19 cellular contexts compared by ENCODE assay signal in genomic region chr6:83838727-83839126, GRCh38.
DNase-seq lines count a peak whose midpoint lies in the region; ATAC-seq and TF ChIP-seq lines count a peak whose summit lies in the region.
"Had no signal": no experiment of that assay in that cellular context is flagged by ENCODE, and none has a peak within 500 bp of the region (broad histone marks: within the 10 kb centered on the region; RNA-seq: fewer than 3 reads in every experiment).

No MANE protein-coding gene starts in this region.

- TF ChIP-seq CTCF in RWPE1 (conservative IDR thresholded peaks at IDR 0.05; ENCODE audit: low read depth) = no peak

- POLR2A ChIA-PET in RWPE1 (lab: Yijun Ruan, JAX; ENCODE audit: low non-redundant PET) = no interaction called here

- CTCF ChIA-PET in RWPE1 (lab: Yijun Ruan, JAX) = interaction anchor here (0.7 to 1.1 kb wide), 2 partner anchors 18 to 1392 kb away, joined by 3 to 4 read pairs; no protein-coding TSS in a partner anchor

- no peak for ATAC-seq in GM21529 (IDR thresholded peaks at IDR 0.05; ENCODE audit: unreplicated experiment)
- no peak for ATAC-seq in GM21526 (IDR thresholded peaks at IDR 0.05; ENCODE audit: low FRiP score, unreplicated experiment)
- ATAC-seq: CD8-positive, alpha-beta T cell; Panc1 had no signal

- H3K27ac ChIP-seq in RWPE1 = no peak overlapping the region
- no peak overlapping the region for H3K27ac ChIP-seq in epithelial cell of prostate
- H3K27ac ChIP-seq: BLaER1 had no signal

- peak; percentile 13 for DNase-seq in NCI-H2171 treated with DMSO at 0.1 percent for 48 hours (lab: John Stamatoyannopoulos, UW)
- DNase-seq in NCI-H2171 (lab: John Stamatoyannopoulos, UW) = no peak
- peak; percentile 27 for DNase-seq in RWPE1 (ENCODE audit: low spot score)
- DNase-seq in epithelial cell of prostate (ENCODE audit: low read depth, low spot score) = peak; percentile 45
- DNase-seq in effector CD4-positive, alpha-beta T cell = no peak
- no peak for DNase-seq in activated CD8-positive, alpha-beta memory T cell treated with anti-CD3 and anti-CD28 coated beads for 24 hours
- DNase-seq: CD8-positive, alpha-beta T cell; DMS79 treated with DMSO at 0.1 percent for 48 hours; GOT3; NCI-H1436; NCI-H2029; NCI-H510A treated with DMSO at 0.1 percent for 48 hours; NCI-H82; SHP77; SK-N-SH had no signal

Comparison
In these comparisons a context has a peak if more than half of its experiments do, and no peak if none do; other contexts are left out.
1. DNase-seq: peak in NCI-H2171 treated with DMSO at 0.1 percent for 48 hours (single experiment), RWPE1 (single experiment) and epithelial cell of prostate (single experiment); none in NCI-H2171 (single experiment), effector CD4-positive, alpha-beta T cell (single experiment) and activated CD8-positive, alpha-beta memory T cell treated with anti-CD3 and anti-CD28 coated beads for 24 hours (single experiment).